In genomic region chr5:159208508-159209437, GRCh38 we compare ENCODE assay signal across 8 cellular contexts. TPM values are rescaled to one million over a fixed set of nuclear protein-coding genes. Genes with fewer than 3 reads are reported as not detected.
A peak's percentile ranks its signal among the peaks of the same experiment; 100 is the strongest.
DNase-seq lines count a peak whose midpoint lies in the region; ATAC-seq, FAIRE-seq and TF ChIP-seq lines count a peak whose summit lies in the region.

No MANE protein-coding gene starts in this region.

- peak overlapping the region; percentile 76 to 97 for H3K27ac ChIP-seq in small intestine (ENCODE audit: low read depth in 1 of 2, low read length in 1 of 2)

- no peaks in the 10 kb centered on the region for H3K9me3 ChIP-seq in small intestine (ENCODE audit: control insufficient read depth, low read depth)

- H3K36me3 ChIP-seq in bronchial epithelial cell (ENCODE audit: control insufficient read depth, insufficient read depth, low read length) (no peaks in the 10 kb centered on the region), small intestine (ENCODE audit: control insufficient read depth in 2 of 2, insufficient read depth in 2 of 2, low read length in 2 of 2) (no peaks in the 10 kb centered on the region)

- H3K27me3 ChIP-seq in bronchial epithelial cell (ENCODE audit: control insufficient read depth, insufficient read depth, low read length) = no peaks in the 10 kb centered on the region
- H3K27me3 ChIP-seq in small intestine (ENCODE audit: control insufficient read depth in 2 of 2, insufficient read depth in 2 of 2, low read length in 2 of 2) = no peaks in the 10 kb centered on the region

- WGBS in small intestine, 3 donors = 0 to 1% (median 1%) methylated on average over 34 to 65 of the region's 65 CpGs

- CTCF ChIA-PET in AG04449 (lab: Yijun Ruan, JAX) = interaction anchor here (1.0 to 3.1 kb wide), 4 partner anchors 18 to 55 kb away, joined by 3 to 19 read pairs (median 4); no protein-coding TSS in a partner anchor

- H3K4me3 ChIP-seq in AG04449 (ENCODE audit: low read depth, low read length) (peak overlapping the region; percentile 87), bronchial epithelial cell (ENCODE audit: low read depth, low read length) (peak overlapping the region; percentile 94), small intestine (ENCODE audit: low read depth in 1 of 2, low read length in 2 of 2) (peak overlapping the region; percentile 93 to 96)

- ATAC-seq in GM18511 (IDR thresholded peaks at IDR 0.05; ENCODE audit: unreplicated experiment) (peak; percentile 14), HG03066 (IDR thresholded peaks at IDR 0.05; ENCODE audit: low read depth, unreplicated experiment) (peak; percentile 3), SK-N-SH treated with all-trans-retinoic acid at 6 μM for 48 hours (peak; percentile 57)

- DNase-seq in AG04449 (ENCODE audit: low read depth, low spot score) (no peak), bronchial epithelial cell (ENCODE audit: low read depth) (no peak), islet precursor cell (peak; percentile 78), small intestine (peak; percentile 17), DMS153 (lab: John Stamatoyannopoulos, UW) (no peak)

- H3K4me1 ChIP-seq in small intestine (ENCODE audit: control insufficient read depth in 2 of 2, insufficient read depth in 1 of 2, low read depth in 1 of 2, low read length in 1 of 2) = peaks cover 3 to 4% of the 10 kb centered on the region in 2 donors

- POLR2A ChIA-PET in AG04449 (lab: Yijun Ruan, JAX) = no interaction called here

- TF ChIP-seq CTCF in AG04449 (IDR thresholded peaks at IDR 0.05; ENCODE audit: insufficient read depth, low read length, missing control alignments) (no peak), bronchial epithelial cell (IDR thresholded peaks at IDR 0.05; ENCODE audit: insufficient read depth, low read length, severe bottlenecking) (no peak)

- FAIRE-seq in bronchial epithelial cell (lab: Jason Lieb, UNC) (no peak), small intestine (lab: Jason Lieb, UNC) (no peak)

TF ChIP-seq in SK-N-SH treated with all-trans-retinoic acid at 6 μM for 48 hours, 23 proteins besides CTCF, POLR2A, EP300 and RAD21:
- TF ChIP-seq ARNTL (CRISPR knock-in tag; IDR thresholded peaks at IDR 0.05; ENCODE audit: borderline replicate concordance, low read depth) (no peak), CSDC2 (CRISPR knock-in tag; IDR thresholded peaks at IDR 0.05) (no peak), ZNF8 (CRISPR knock-in tag; IDR thresholded peaks at IDR 0.05) (no peak), TOX (CRISPR knock-in tag; IDR thresholded peaks at IDR 0.05; ENCODE audit: borderline replicate concordance) (no peak), ISL1 (CRISPR knock-in tag; IDR thresholded peaks at IDR 0.05) (no peak), ESRRG (CRISPR knock-in tag; IDR thresholded peaks at IDR 0.05) (no peak), TSHZ2 (CRISPR knock-in tag; IDR thresholded peaks at IDR 0.05) (no peak), PPARA (CRISPR knock-in tag; IDR thresholded peaks at IDR 0.05; ENCODE audit: borderline replicate concordance) (no peak), ZC3H10 (CRISPR knock-in tag; IDR thresholded peaks at IDR 0.05) (no peak), TCF4 (CRISPR knock-in tag; IDR thresholded peaks at IDR 0.05; ENCODE audit: borderline replicate concordance) (no peak), OSR1 (CRISPR knock-in tag; IDR thresholded peaks at IDR 0.05) (no peak), RARB (CRISPR knock-in tag; IDR thresholded peaks at IDR 0.05) (no peak), CREB5 (CRISPR knock-in tag; IDR thresholded peaks at IDR 0.05; ENCODE audit: low read depth) (no peak), SNAI2 (CRISPR knock-in tag; IDR thresholded peaks at IDR 0.05) (no peak), ZFP30 (CRISPR knock-in tag; IDR thresholded peaks at IDR 0.05) (no peak), ZFP3 (CRISPR knock-in tag; IDR thresholded peaks at IDR 0.05) (no peak)
- TF ChIP-seq, protein P1, sequence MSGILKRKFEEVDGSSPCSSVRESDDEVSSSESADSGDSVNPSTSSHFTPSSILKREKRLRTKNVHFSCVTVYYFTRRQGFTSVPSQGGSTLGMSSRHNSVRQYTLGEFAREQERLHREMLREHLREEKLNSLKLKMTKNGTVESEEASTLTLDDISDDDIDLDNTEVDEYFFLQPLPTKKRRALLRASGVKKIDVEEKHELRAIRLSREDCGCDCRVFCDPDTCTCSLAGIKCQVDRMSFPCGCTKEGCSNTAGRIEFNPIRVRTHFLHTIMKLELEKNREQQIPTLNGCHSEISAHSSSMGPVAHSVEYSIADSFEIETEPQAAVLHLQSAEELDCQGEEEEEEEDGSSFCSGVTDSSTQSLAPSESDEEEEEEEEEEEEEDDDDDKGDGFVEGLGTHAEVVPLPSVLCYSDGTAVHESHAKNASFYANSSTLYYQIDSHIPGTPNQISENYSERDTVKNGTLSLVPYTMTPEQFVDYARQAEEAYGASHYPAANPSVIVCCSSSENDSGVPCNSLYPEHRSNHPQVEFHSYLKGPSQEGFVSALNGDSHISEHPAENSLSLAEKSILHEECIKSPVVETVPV (CRISPR knock-in tag; IDR thresholded peaks at IDR 0.05) = no peak

RNA-seq across cellular contexts. Expression of gene RNF145, which starts 0.6 kb away (rescaled TPM):
- 84.2 and 160 TPM in 2 replicates for total RNA-seq in bronchial epithelial cell
- 10 to 100 TPM in 2 of 3 donors, 1 to 10 TPM in 1; 6.5 to 29.8 (median 16.5) TPM for polyA plus RNA-seq in small intestine

RNA-seq across cellular contexts. Expression of gene UBLCP1, which starts 54.3 kb away (rescaled TPM):
- total RNA-seq in bronchial epithelial cell = 14.5 and 39.3 TPM in 2 replicates
- 10 to 100 TPM; 13.0 to 18.5 (median 13.5) TPM for polyA plus RNA-seq in small intestine

Comparison
In these comparisons a context has a peak if more than half of its experiments do, and no peak if none do; other contexts are left out.
1. DNase-seq: peak in islet precursor cell (single experiment) and small intestine (single experiment); none in AG04449 (single experiment), bronchial epithelial cell (single experiment) and DMS153 (single experiment).
2. ATAC-seq: peak in every context shown above with its lines; median percentile 57 in SK-N-SH treated with all-trans-retinoic acid at 6 μM for 48 hours; 14 in GM18511; 3 in HG03066.
3. Peak in every context shown above with its lines, with median percentiles within 50 percentile points of each other: H3K4me3 ChIP-seq.